8 cellular contexts compared by ENCODE assay signal in the genomic region with DNA sequence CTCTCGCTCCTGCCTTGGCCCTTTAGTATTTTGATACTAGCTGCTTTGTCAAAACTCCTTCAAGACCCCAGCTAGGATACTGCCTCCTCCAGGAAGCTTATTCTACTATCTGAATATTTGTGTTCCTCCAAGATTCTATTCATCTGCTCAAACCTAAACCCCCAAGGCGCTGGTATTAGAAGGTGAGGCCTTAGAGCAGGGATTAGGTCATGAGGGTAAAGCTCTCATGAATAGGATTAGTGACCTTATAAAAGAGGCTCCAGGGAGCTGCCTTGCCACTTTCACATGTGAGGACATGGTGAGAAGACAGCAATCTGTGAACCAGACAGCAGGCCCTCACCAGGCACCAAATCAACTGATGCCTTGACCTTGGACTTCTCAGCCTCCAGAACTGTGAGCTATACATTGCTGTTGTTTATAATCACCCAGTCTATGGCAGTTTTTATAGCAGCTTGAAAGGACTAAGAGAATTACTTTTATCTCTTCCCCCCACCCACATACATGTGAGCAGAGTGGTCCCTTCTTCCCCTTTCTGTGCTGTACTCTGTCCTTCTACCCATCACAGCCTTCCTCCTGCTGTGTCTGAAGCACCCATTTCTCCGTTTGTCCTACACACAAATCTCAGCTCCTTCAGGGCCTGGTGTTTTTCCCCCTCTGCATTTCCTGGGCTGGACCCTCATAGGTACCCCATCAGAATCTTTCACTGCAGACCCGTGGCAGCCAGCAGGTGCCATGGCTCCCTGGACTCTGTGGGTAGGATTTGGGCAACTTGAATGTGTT. TPM values are rescaled to one million over a fixed set of nuclear protein-coding genes. Genes with fewer than 3 reads are reported as not detected.
A peak's percentile ranks its signal among the peaks of the same experiment; 100 is the strongest.
DNase-seq lines count a peak whose midpoint lies in the region; ATAC-seq and TF ChIP-seq lines count a peak whose summit lies in the region.

No MANE protein-coding gene starts in this region.

- no peak overlapping the region for H3K56ac ChIP-seq in H9 (ENCODE audit: insufficient read length, low read depth, low read length)

- H3K79me1 ChIP-seq in H9 (ENCODE audit: insufficient read depth, low read depth, low read length, poor library complexity, severe bottlenecking) = no peaks in the 10 kb centered on the region

- no peak overlapping the region for H2BK12ac ChIP-seq in H9 (ENCODE audit: insufficient read length, low read depth, low read length)

- H3T11ph ChIP-seq in H9 (ENCODE audit: low read length) = no peak overlapping the region

- no peaks in the 10 kb centered on the region for H3K23me2 ChIP-seq in H9 (ENCODE audit: insufficient read length, low read depth, low read length, poor library complexity, severe bottlenecking)

- H2BK15ac ChIP-seq in H9 (ENCODE audit: low read depth, low read length) = no peak overlapping the region

- intact Hi-C loops in activated B cell treated with CpG ODN at 0.5 μM for 24 hours (cut with micrococcal nuclease) = loop anchor here (1.0 to 5.0 kb wide), 6 partner anchors 20 to 1249 kb away; partner anchors contain the start of genes HS1BP3, PUM2 and RHOB
- intact Hi-C loops in lower lobe of right lung (cut with DNase I) = no loop called here

- H3K79me2 ChIP-seq in H9 (ENCODE audit: insufficient read depth, low read length) = no peaks in the 10 kb centered on the region

- no peak overlapping the region for H2BK120ac ChIP-seq in H9 (ENCODE audit: low read depth, low read length, poor library complexity, severe bottlenecking)

- peak; percentile 16 for DNase-seq in activated B cell treated with CpG ODN at 0.5 μM for 24 hours
- DNase-seq in lower lobe of right lung = no peak
- DNase-seq in iPS-NIHi7 (ENCODE audit: extremely low spot score) = no peak
- DNase-seq in DMS153 treated with DMSO at 0.1 percent for 48 hours (lab: John Stamatoyannopoulos, UW; ENCODE audit: unreplicated experiment) = no peak
- no peak for DNase-seq in NCI-H2081 (lab: John Stamatoyannopoulos, UW)
- DNase-seq in H9 = no peak

- no peak overlapping the region for H3K4ac ChIP-seq in H9 (ENCODE audit: low read depth, low read length)

- H4K5ac ChIP-seq in H9 (ENCODE audit: insufficient read length, low read depth, low read length) = no peak overlapping the region

- no peak overlapping the region for H3K9ac ChIP-seq in BLaER1
- no peak overlapping the region for H3K9ac ChIP-seq in H9 (ENCODE audit: extremely low read depth, insufficient read length, low read length)

- no peak overlapping the region for H4K91ac ChIP-seq in H9 (ENCODE audit: insufficient read length, low read depth, low read length)

- H3K27me3 Mint-ChIP-seq in activated B cell treated with CpG ODN at 0.5 μM for 24 hours (peaks cover 20% of the 10 kb centered on the region), H9 (ENCODE audit: low read depth) (peaks cover 14% of the 10 kb centered on the region)

- H3K4me3 Mint-ChIP-seq in activated B cell treated with CpG ODN at 0.5 μM for 24 hours (peak overlapping the region; percentile 72), H9 (no peak overlapping the region)

- no peak overlapping the region for H3K18ac ChIP-seq in H9 (ENCODE audit: insufficient read length, low read depth, low read length)

- H3K27ac Mint-ChIP-seq in activated B cell treated with CpG ODN at 0.5 μM for 24 hours (peak overlapping the region; percentile 82), H9 (no peak overlapping the region)

- no peak overlapping the region for H4K8ac ChIP-seq in H9 (replicated peaks; ENCODE audit: insufficient read length, low read depth, low read length)

- H3K27ac ChIP-seq in BLaER1 (no peak overlapping the region), lower lobe of right lung (peak overlapping the region; percentile 83), H9 (ENCODE audit: insufficient read length, low read depth, low read length) (no peak overlapping the region)

- CTCF ChIA-PET in activated B cell treated with CpG ODN at 0.5 μM for 24 hours (lab: Charles Lee) = interaction anchor here (1.4 to 1.8 kb wide), 4 partner anchors 46 to 152 kb away, joined by 4 to 6 read pairs (median 4); partner anchors contain the start of genes HS1BP3 and RHOB

- POLR2A ChIA-PET in activated B cell treated with CpG ODN at 0.5 μM for 24 hours (lab: Charles Lee) = interaction anchor here (0.6 to 1.7 kb wide), 3 partner anchors 79 to 150 kb away, joined by 4 to 14 read pairs (median 7); partner anchors contain the start of gene RHOB

- H3K9me3 Mint-ChIP-seq in activated B cell treated with CpG ODN at 0.5 μM for 24 hours (no peaks in the 10 kb centered on the region), H9 (no peaks in the 10 kb centered on the region)

- H3K4me3 ChIP-seq in BLaER1 = no peak overlapping the region
- no peak overlapping the region for H3K4me3 ChIP-seq in lower lobe of right lung

- H3K23ac ChIP-seq in H9 (ENCODE audit: insufficient read length, low read depth, low read length) = no peak overlapping the region

- H3K36me3 Mint-ChIP-seq in activated B cell treated with CpG ODN at 0.5 μM for 24 hours (ENCODE audit: low read depth) (no peaks in the 10 kb centered on the region), H9 (ENCODE audit: insufficient read depth in 1 of 3, low read depth in 3 of 3) (no peaks in the 10 kb centered on the region)

- H3K36me3 ChIP-seq in BLaER1 (no peaks in the 10 kb centered on the region), lower lobe of right lung (no peaks in the 10 kb centered on the region)

- H2BK5ac ChIP-seq in H9 (ENCODE audit: insufficient read length, low read length) = no peak overlapping the region

- H2BK20ac ChIP-seq in H9 (ENCODE audit: low read depth, low read length, poor library complexity, severe bottlenecking) = no peak overlapping the region

- TF ChIP-seq CTCF in activated B cell treated with CpG ODN at 0.5 μM for 24 hours (IDR thresholded peaks at IDR 0.05) = no peak
- no peak for TF ChIP-seq CTCF in lower lobe of right lung (IDR thresholded peaks at IDR 0.05)
- TF ChIP-seq CTCF in H9 (conservative IDR thresholded peaks at IDR 0.05) = no peak

- no peak overlapping the region for H2AFZ ChIP-seq in H9 (ENCODE audit: low read length)

- H3K4me2 ChIP-seq in BLaER1 (peak overlapping the region; percentile 90), H9 (ENCODE audit: insufficient read depth, insufficient read length, low read length) (no peak overlapping the region)

- H3K27me3 ChIP-seq in BLaER1 = no peaks in the 10 kb centered on the region
- no peaks in the 10 kb centered on the region for H3K27me3 ChIP-seq in lower lobe of right lung (ENCODE audit: low read depth)
- no peaks in the 10 kb centered on the region for H3K27me3 ChIP-seq in H9 (ENCODE audit: insufficient read depth, low read length)

- peaks cover 30% of the 10 kb centered on the region for H4K20me1 ChIP-seq in BLaER1
- H4K20me1 ChIP-seq in H9 (ENCODE audit: control insufficient read depth, insufficient read depth, insufficient read length) = no peaks in the 10 kb centered on the region

- H3K4me1 ChIP-seq in BLaER1 = peaks cover 98% of the 10 kb centered on the region
- peaks cover 92% of the 10 kb centered on the region for H3K4me1 ChIP-seq in lower lobe of right lung
- H3K4me1 ChIP-seq in H9 (ENCODE audit: insufficient read depth, low read length) = no peaks in the 10 kb centered on the region; the same call in 1 of the 2 replicates

- no peak overlapping the region for H2AK5ac ChIP-seq in H9 (ENCODE audit: insufficient read length, low read length)

- no CpG with 5 or more reads among the region's 4 CpGs for WGBS in H9 (ENCODE audit: extremely low coverage, insufficient read length, low lambda C conversion rate)

- no peaks in the 10 kb centered on the region for H3K9me3 ChIP-seq in BLaER1
- H3K9me3 ChIP-seq in lower lobe of right lung = no peaks in the 10 kb centered on the region
- no peaks in the 10 kb centered on the region for H3K9me3 ChIP-seq in H9 (ENCODE audit: control insufficient read depth, low read depth, low read length)

- H3K14ac ChIP-seq in H9 (ENCODE audit: insufficient read depth, low read length) = no peak overlapping the region

- peak; percentile 0 for ATAC-seq in HG02588 (IDR thresholded peaks at IDR 0.05; ENCODE audit: unreplicated experiment)
- no peak for ATAC-seq in activated B cell treated with CpG ODN at 0.5 μM for 24 hours (ENCODE audit: low read depth)
- no peak for ATAC-seq in lower lobe of right lung

- H3K4me1 Mint-ChIP-seq in activated B cell treated with CpG ODN at 0.5 μM for 24 hours = peaks cover 38% of the 10 kb centered on the region
- peaks cover 23 to 27% of the 10 kb centered on the region in 2 experiments for H3K4me1 Mint-ChIP-seq in H9

RNA-seq across cellular contexts. Expression of gene HS1BP3, which starts 54.5 kb away (rescaled TPM):
- 13.0 and 13.1 TPM in 2 replicates for total RNA-seq in activated B cell treated with CpG ODN at 0.5 μM for 24 hours
- total RNA-seq in lower lobe of right lung = 39.9 TPM
- 10.8 and 11.1 TPM in 2 replicates for total RNA-seq in H9 (2021)
